Comparison of ENCODE assay signal across 14 cellular contexts in genomic region chr22:35484651-35485372, GRCh38. TPM values are rescaled to one million over a fixed set of nuclear protein-coding genes. Genes with fewer than 3 reads are reported as not detected.
"Had no signal": no experiment of that assay in that cellular context is flagged by ENCODE, and none has a peak within 500 bp of the region (broad histone marks: within the 10 kb centered on the region; RNA-seq: fewer than 3 reads in every experiment).

No MANE protein-coding gene starts in this region.

- H3K27ac Mint-ChIP-seq: activated CD8-positive, alpha-beta T cell treated with anti-CD3 and anti-CD28 coated beads for 36 hours; activated naive CD8-positive, alpha-beta T cell treated with anti-CD3 and anti-CD28 coated beads, Interleukin-2, amount 10 ng/mL, durations not matched to agents 7 days and 5 days; activated T-cell treated with anti-CD3 and anti-CD28 coated beads, Interleukin-2, amount 50 U/mL, for 72 hours had no signal

- H3K27me3 Mint-ChIP-seq: activated naive CD8-positive, alpha-beta T cell treated with anti-CD3 and anti-CD28 coated beads, Interleukin-2, amount 10 ng/mL, durations not matched to agents 7 days and 5 days had no signal

- DNase-seq: activated CD4-positive, alpha-beta T cell treated with anti-CD3 and anti-CD28 coated beads for 4 hours; activated CD8-positive, alpha-beta memory T cell treated with anti-CD3 and anti-CD28 coated beads, Interleukin-2, amount 50 U/mL, for 4 hours; activated CD8-positive, alpha-beta T cell treated with anti-CD3 and anti-CD28 coated beads for 36 hours; activated gamma-delta T cell treated with Interleukin-2 at 50 U/mL for 16 hours; activated naive CD8-positive, alpha-beta T cell treated with anti-CD3 and anti-CD28 coated beads, Interleukin-2, amount 10 ng/mL, durations not matched to agents 7 days and 5 days; activated T-cell treated with anti-CD3 and anti-CD28 coated beads, Interleukin-2, amount 50 U/mL, for 72 hours; colonic mucosa; hypothalamus; retina; stimulated activated CD4-positive, alpha-beta T cell treated with anti-CD3 and anti-CD28 coated beads, Interleukin-4, amount 100 ng/mL, for 4 hours; stomach; T-helper 9 cell had no signal

- H3K9me3 Mint-ChIP-seq: activated CD8-positive, alpha-beta T cell treated with anti-CD3 and anti-CD28 coated beads for 36 hours; activated naive CD8-positive, alpha-beta T cell treated with anti-CD3 and anti-CD28 coated beads, Interleukin-2, amount 10 ng/mL, durations not matched to agents 7 days and 5 days; activated T-cell treated with anti-CD3 and anti-CD28 coated beads, Interleukin-2, amount 50 U/mL, for 72 hours had no signal

- H3K36me3 Mint-ChIP-seq: activated naive CD8-positive, alpha-beta T cell treated with anti-CD3 and anti-CD28 coated beads, Interleukin-2, amount 10 ng/mL, durations not matched to agents 7 days and 5 days had no signal

- H3K4me3 ChIP-seq: colonic mucosa, stomach had no signal

- ATAC-seq: activated CD8-positive, alpha-beta T cell treated with anti-CD3 and anti-CD28 coated beads for 36 hours; activated T-cell treated with anti-CD3 and anti-CD28 coated beads, Interleukin-2, amount 50 U/mL, for 72 hours had no signal

- H3K36me3 ChIP-seq: colonic mucosa, stomach had no signal

- FAIRE-seq: urothelium cell line had no signal

- H3K27me3 ChIP-seq: colonic mucosa had no signal

- H3K27ac ChIP-seq: colonic mucosa, stomach had no signal

- H3K4me3 Mint-ChIP-seq: activated CD8-positive, alpha-beta T cell treated with anti-CD3 and anti-CD28 coated beads for 36 hours; activated naive CD8-positive, alpha-beta T cell treated with anti-CD3 and anti-CD28 coated beads, Interleukin-2, amount 10 ng/mL, durations not matched to agents 7 days and 5 days; activated T-cell treated with anti-CD3 and anti-CD28 coated beads, Interleukin-2, amount 50 U/mL, for 72 hours had no signal

- H3K9me3 ChIP-seq: colonic mucosa, stomach had no signal

RNA-seq across cellular contexts. Expression of gene RASD2, which starts 55.8 kb away (rescaled TPM):
- total RNA-seq: activated CD8-positive, alpha-beta T cell treated with anti-CD3 and anti-CD28 coated beads for 36 hours; activated naive CD8-positive, alpha-beta T cell treated with anti-CD3 and anti-CD28 coated beads, Interleukin-2, amount 10 ng/mL, durations not matched to agents 7 days and 5 days; fibroblast of villous mesenchyme had no signal
